In the genomic region with DNA sequence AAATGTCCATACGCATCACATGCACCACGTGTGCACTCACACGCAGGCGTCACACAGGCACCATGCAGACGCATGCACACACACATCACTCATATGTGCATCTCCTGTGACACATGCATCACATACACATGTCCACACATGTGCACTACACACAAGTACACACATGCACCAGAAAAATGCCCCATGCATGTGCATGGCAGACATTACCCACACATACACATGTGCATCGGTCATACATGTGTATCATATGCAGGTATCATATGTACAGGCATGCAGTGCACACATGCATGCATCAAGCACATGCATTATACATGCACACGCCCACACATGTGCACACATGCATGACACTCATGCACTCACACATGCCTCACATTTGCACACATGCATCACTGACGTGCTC, we compare ENCODE assay signal across 18 cellular contexts. TPM values are rescaled to one million over a fixed set of nuclear protein-coding genes. Genes with fewer than 3 reads are reported as not detected.
DNase-seq lines count a peak whose midpoint lies in the region; ATAC-seq, FAIRE-seq and TF ChIP-seq lines count a peak whose summit lies in the region.
"Had no signal": no experiment of that assay in that cellular context is flagged by ENCODE, and none has a peak within 500 bp of the region (broad histone marks: within the 10 kb centered on the region; RNA-seq: fewer than 3 reads in every experiment).

No MANE protein-coding gene starts in this region.

- no peaks in the 10 kb centered on the region for H3F3A ChIP-seq in GM23248 (ENCODE audit: insufficient read depth)

- 90 to 91% methylated on average over 8 of the region's 8 CpGs for WGBS in GM23248 (ENCODE audit: low coverage in 1 of 2, low lambda C conversion rate in 2 of 2, missing lambda C conversion rate in 2 of 2), 2 experiments
- WGBS in HepG2 (ENCODE audit: low lambda C conversion rate) = 54% methylated on average over 7 of the region's 8 CpGs
- 91 to 96% methylated on average over 8 of the region's 8 CpGs for WGBS in tibial nerve, 2 donors

- no peak overlapping the region for H3K4me3 ChIP-seq in GM23248
- no peak overlapping the region for H3K4me3 ChIP-seq in HepG2 (replicated peaks in 1 of 3; ENCODE audit: insufficient read depth in 1 of 3, low read depth in 2 of 3, low read length in 3 of 3)
- H3K4me3 ChIP-seq in tibial nerve = no peak overlapping the region
- H3K4me3 ChIP-seq: PC-9 had no signal

- TF ChIP-seq RAD21 in HepG2 (CRISPR knock-in tag; IDR thresholded peaks at IDR 0.05) = no peak

- CTCF ChIA-PET in WTC11 (lab: Charles Lee) = interaction anchor here (1.2 to 1.3 kb wide), 2 partner anchors 24 to 349 kb away, joined by 3 read pairs; no protein-coding TSS in a partner anchor
- CTCF ChIA-PET in HepG2 (lab: Yijun Ruan, JAX; ENCODE audit: low intra/inter-chr PET ratio, low total read pairs) = no interaction called here
- CTCF ChIA-PET in activated CD8-positive, alpha-beta T cell treated with anti-CD3 and anti-CD28 coated beads, Interleukin-2, amount 10 ng/mL, durations not matched to agents 7 days and 5 days (lab: Charles Lee) = no interaction called here

- no peak overlapping the region for H3K4me3 Mint-ChIP-seq in WTC11
- H3K4me3 Mint-ChIP-seq in activated CD8-positive, alpha-beta T cell treated with anti-CD3 and anti-CD28 coated beads, Interleukin-2, amount 10 ng/mL, durations not matched to agents 7 days and 5 days = no peak overlapping the region
- H3K4me3 Mint-ChIP-seq: CD4-positive, alpha-beta T cell had no signal

- no peak overlapping the region for H3K4me2 ChIP-seq in GM23248 (ENCODE audit: unreplicated experiment)
- no peak overlapping the region for H3K4me2 ChIP-seq in HepG2 (ENCODE audit: low read depth, low read length)
- H3K4me2 ChIP-seq: PC-9 had no signal

- peaks cover 7% of the 10 kb centered on the region; the same call in 1 of the 2 replicates for H3K9me3 Mint-ChIP-seq in WTC11
- H3K9me3 Mint-ChIP-seq in activated CD8-positive, alpha-beta T cell treated with anti-CD3 and anti-CD28 coated beads, Interleukin-2, amount 10 ng/mL, durations not matched to agents 7 days and 5 days (ENCODE audit: insufficient read depth) = no peaks in the 10 kb centered on the region
- H3K9me3 Mint-ChIP-seq: CD4-positive, alpha-beta T cell had no signal

- H3K4me1 Mint-ChIP-seq in WTC11 = 0 out of 2 replicates have a peak, but pooled peaks cover 6% of the 10 kb centered on the region
- no peaks in the 10 kb centered on the region for H3K4me1 Mint-ChIP-seq in activated CD8-positive, alpha-beta T cell treated with anti-CD3 and anti-CD28 coated beads, Interleukin-2, amount 10 ng/mL, durations not matched to agents 7 days and 5 days (ENCODE audit: low read depth)

- DNase-seq in GM23248 (no peak), WTC11 (ENCODE audit: low spot score) (peak; percentile 1), HepG2 (ENCODE audit: low spot score) (no peak), posterior vena cava (ENCODE audit: low spot score) (peak; percentile 20), tibial nerve (ENCODE audit: low spot score in 2 of 2) (no peak)
- no peak for DNase-seq in NK-92 treated with Interleukin-12 subunit alpha and Interleukin-12 subunit beta, amount 100 ng/mL, for 24 hours (lab: John Stamatoyannopoulos, UW)
- no peak for DNase-seq in activated CD8-positive, alpha-beta T cell treated with anti-CD3 and anti-CD28 coated beads, Interleukin-2, amount 10 ng/mL, durations not matched to agents 7 days and 5 days
- DNase-seq: ACHN; AML-193; CD4-positive, alpha-beta T cell; NCI-H1417; NCI-H187 treated with DMSO at 0.1 percent for 48 hours; NCI-H748 treated with DMSO at 0.1 percent for 48 hours; PC-9 had no signal

- H3K27ac ChIP-seq in GM23248 (peak overlapping the region; percentile 74; the same call in 1 of the 2 replicates), HepG2 (ENCODE audit: extremely low read length, insufficient read depth, low read length) (no peak overlapping the region), tibial nerve (no peak overlapping the region)
- H3K27ac ChIP-seq: PC-9 had no signal

- no peaks in the 10 kb centered on the region for H3K27me3 Mint-ChIP-seq in WTC11 (ENCODE audit: low read depth)
- H3K27me3 Mint-ChIP-seq in activated CD8-positive, alpha-beta T cell treated with anti-CD3 and anti-CD28 coated beads, Interleukin-2, amount 10 ng/mL, durations not matched to agents 7 days and 5 days (ENCODE audit: low read depth) = no peaks in the 10 kb centered on the region
- H3K27me3 Mint-ChIP-seq: CD4-positive, alpha-beta T cell had no signal

- peak overlapping the region; percentile 52; the same call in 1 of the 2 replicates for H3K27ac Mint-ChIP-seq in WTC11
- no peak overlapping the region for H3K27ac Mint-ChIP-seq in activated CD8-positive, alpha-beta T cell treated with anti-CD3 and anti-CD28 coated beads, Interleukin-2, amount 10 ng/mL, durations not matched to agents 7 days and 5 days
- H3K27ac Mint-ChIP-seq: CD4-positive, alpha-beta T cell had no signal

- no peaks in the 10 kb centered on the region for H3K27me3 ChIP-seq in GM23248 (replicated peaks; ENCODE audit: insufficient read depth)
- peaks cover 10 to 23% of the 10 kb centered on the region in 2 experiments for H3K27me3 ChIP-seq in HepG2 (ENCODE audit: control insufficient read depth in 1 of 2, insufficient read depth in 2 of 2, low read length in 2 of 2)
- H3K27me3 ChIP-seq in tibial nerve = no peaks in the 10 kb centered on the region

- FAIRE-seq in HepG2 (lab: Jason Lieb, UNC) = no peak
- FAIRE-seq: GM19239, H54 had no signal

- TF ChIP-seq POLR2A in HepG2 (IDR thresholded peaks at IDR 0.05; ENCODE audit: insufficient read depth in 1 of 2, low read depth in 2 of 2, low read length in 2 of 2) (no peak), tibial nerve (IDR thresholded peaks at IDR 0.05) (no peak)

- H3K36me3 ChIP-seq in GM23248 (ENCODE audit: low read depth) (no peaks in the 10 kb centered on the region), HepG2 (replicated peaks in 1 of 2; ENCODE audit: control insufficient read depth in 1 of 2, insufficient read depth in 2 of 2, low read length in 2 of 2) (no peaks in the 10 kb centered on the region), tibial nerve (peaks cover 0 to 5% (median 0%) of the 10 kb centered on the region in 3 donors)

- H3K79me2 ChIP-seq in GM23248 (ENCODE audit: insufficient read depth) (peaks cover 98% of the 10 kb centered on the region), HepG2 (ENCODE audit: insufficient read depth, low read length) (no peaks in the 10 kb centered on the region)

- no peaks in the 10 kb centered on the region for H3K36me3 Mint-ChIP-seq in WTC11
- no peaks in the 10 kb centered on the region for H3K36me3 Mint-ChIP-seq in activated CD8-positive, alpha-beta T cell treated with anti-CD3 and anti-CD28 coated beads, Interleukin-2, amount 10 ng/mL, durations not matched to agents 7 days and 5 days (ENCODE audit: low read depth)

- no peak for TF ChIP-seq EP300 in HepG2 (IDR thresholded peaks at IDR 0.05; ENCODE audit: low read depth in 2 of 2, low read length in 2 of 2)
- no peak for TF ChIP-seq EP300 in HepG2 (CRISPR knock-in tag; IDR thresholded peaks at IDR 0.05; ENCODE audit: borderline replicate concordance)
- no peak for TF ChIP-seq EP300 in tibial nerve (IDR thresholded peaks at IDR 0.05)

- TF ChIP-seq CTCF in WTC11 (IDR thresholded peaks at IDR 0.05) (no peak), HepG2 (CRISPR knock-in tag; IDR thresholded peaks at IDR 0.05) (no peak), tibial nerve (IDR thresholded peaks at IDR 0.05) (no peak)

- H4K20me1 ChIP-seq in GM23248 (ENCODE audit: insufficient read depth) (no peaks in the 10 kb centered on the region), HepG2 (ENCODE audit: insufficient read depth, low read length) (no peaks in the 10 kb centered on the region)

- in situ Hi-C loops in GM23248 (cut with MboI) (no loop called here), HepG2 (cut with HindIII; ENCODE audit: extremely low pct_ligation_motif_present, low pct_unique_long_range_greater_than_20kb) (no loop called here)

- H3K9me3 ChIP-seq in GM23248 (ENCODE audit: low read depth) = no peaks in the 10 kb centered on the region
- H3K9me3 ChIP-seq in HepG2 (ENCODE audit: low read length) = no peaks in the 10 kb centered on the region
- H3K9me3 ChIP-seq in tibial nerve = peaks cover 0 to 7% (median 0%) of the 10 kb centered on the region in 4 donors

- no peak for ATAC-seq in WTC11
- ATAC-seq in HepG2 = no peak
- no peak for ATAC-seq in activated CD8-positive, alpha-beta T cell treated with anti-CD3 and anti-CD28 coated beads, Interleukin-2, amount 10 ng/mL, durations not matched to agents 7 days and 5 days

- POLR2A ChIA-PET in WTC11 (lab: Charles Lee) (no interaction called here), HepG2 (lab: Yijun Ruan, JAX) (no interaction called here)
- POLR2A ChIA-PET in activated CD8-positive, alpha-beta T cell treated with anti-CD3 and anti-CD28 coated beads, Interleukin-2, amount 10 ng/mL, durations not matched to agents 7 days and 5 days (lab: Charles Lee) = no interaction called here

- peaks cover 35% of the 10 kb centered on the region for H3K4me1 ChIP-seq in GM23248 (ENCODE audit: insufficient read depth)
- H3K4me1 ChIP-seq in HepG2 (ENCODE audit: insufficient read depth, low read length) = no peaks in the 10 kb centered on the region
- H3K4me1 ChIP-seq in tibial nerve = peaks cover 0 to 41% (median 6%) of the 10 kb centered on the region in 4 donors

- H2AFZ ChIP-seq in GM23248 = no peak overlapping the region
- H2AFZ ChIP-seq in HepG2 (ENCODE audit: low read length) = no peak overlapping the region
- H2AFZ ChIP-seq: PC-9 had no signal

- intact Hi-C loops in HepG2 (cut with micrococcal nuclease; ENCODE audit: unreplicated experiment) = no loop called here
- intact Hi-C loops in posterior vena cava (cut with DNase I) = no loop called here

- no peaks in the 10 kb centered on the region for H3K9me2 ChIP-seq in GM23248 (ENCODE audit: insufficient read depth)

- H3K9ac ChIP-seq in GM23248 (peak overlapping the region; percentile 70), HepG2 (ENCODE audit: insufficient read depth, low read depth, low read length) (no peak overlapping the region)

- no TSS peak for BruUV-seq in HepG2 (replicated peaks; lab: Mats Ljungman, UMichigan)

RNA-seq across cellular contexts. Expression of a gene that starts 26.1 kb away (rescaled TPM):
- 132 and 141 TPM in 2 replicates for total RNA-seq in GM23248 (2014; rRNA removed; shearing (Covaris generic))
- 61.3 and 62.0 TPM in 2 replicates for polyA plus RNA-seq in GM23248 (2016; fragmentation: Nextera tagmentation; extraction: Ambion mirVana)
- total RNA-seq in WTC11 (2021) = 6.9 to 11.2 TPM (median 9.0 TPM) in 3 replicates
- 0.18 and 0.24 TPM in 2 replicates for total RNA-seq in HepG2 (2016; rRNA removed; fragmentation: Illumina TruSeq; extraction: Trizol)
- 0.09 and 0.10 TPM in 2 replicates for total RNA-seq in HepG2 (2016; cell fraction: cytosol; rRNA removed; fragmentation: Illumina TruSeq; extraction: Trizol; ENCODE audit: low read depth)
- total RNA-seq in HepG2 (2016; cell fraction: insoluble cytoplasmic fraction; rRNA removed; fragmentation: Illumina TruSeq; extraction: Trizol) = 0.15 and 0.17 TPM in 2 replicates
- total RNA-seq in HepG2 (2016; cell fraction: membrane; rRNA removed; fragmentation: Illumina TruSeq; extraction: Trizol) = 0.25 and 0.38 TPM in 2 replicates
- total RNA-seq in HepG2 (2016; cell fraction: nucleus; rRNA removed; fragmentation: Illumina TruSeq; extraction: Trizol) = 0.25 and 0.59 TPM in 2 replicates
- polyA plus RNA-seq in HepG2 (2011; rRNA removed) = 3.5 and 3.6 TPM in 2 replicates
- polyA plus RNA-seq in HepG2 (2011; cell fraction: cytosol; rRNA removed) = 2.4 and 4.9 TPM in 2 replicates
- polyA plus RNA-seq in HepG2 (2011; cell fraction: nucleus; rRNA removed) = 5.3 and 5.6 TPM in 2 replicates
- 2.3 and 2.4 TPM in 2 replicates for polyA plus RNA-seq in HepG2 (2012)
- polyA plus RNA-seq in HepG2 (2016; cell fraction: cytosol; fragmentation: Illumina TruSeq; extraction: Trizol; ENCODE audit: low read depth) = 0.26 and 0.29 TPM in 2 replicates
- polyA plus RNA-seq in HepG2 (2016; cell fraction: insoluble cytoplasmic fraction; fragmentation: Illumina TruSeq; extraction: Trizol; ENCODE audit: low read depth) = 0.36 and 0.41 TPM in 2 replicates
- 0.58 and 0.62 TPM in 2 replicates for polyA plus RNA-seq in HepG2 (2016; cell fraction: membrane; fragmentation: Illumina TruSeq; extraction: Trizol; ENCODE audit: low read depth)
- 0.59 and 1.2 TPM in 2 replicates for polyA plus RNA-seq in HepG2 (2016; cell fraction: nucleus; fragmentation: Illumina TruSeq; extraction: Trizol; ENCODE audit: insufficient read depth, low read depth)
- polyA minus RNA-seq in HepG2 (2011; rRNA and poly(A)+ RNA removed; ENCODE audit: low replicate concordance) = 4.6 TPM in 1 of 2 replicates, not detected in the other
- polyA minus RNA-seq in HepG2 (2011; cell fraction: cytosol; rRNA and poly(A)+ RNA removed) = 0.99 and 1.4 TPM in 2 replicates
- polyA minus RNA-seq in HepG2 (2011; cell fraction: nucleus; rRNA and poly(A)+ RNA removed) = 0.90 and 1.7 TPM in 2 replicates
- 10 to 100 TPM; 27.1 to 62.0 TPM for total RNA-seq in posterior vena cava
- total RNA-seq in tibial nerve = 10 to 100 TPM; 23.2 to 58.8 (median 47.2) TPM
- not detected for total RNA-seq in activated CD8-positive, alpha-beta T cell treated with anti-CD3 and anti-CD28 coated beads, Interleukin-2, amount 10 ng/mL, durations not matched to agents 7 days and 5 days
- total RNA-seq: CD4-positive, alpha-beta T cell; NCI-H460; PC-9; SK-MEL-5 had no signal

Comparison
In these comparisons a context has a peak if more than half of its experiments do, and no peak if none do; other contexts are left out.
1. DNase-seq: peak in WTC11 (single experiment) and posterior vena cava (single experiment); none in GM23248 (single experiment), HepG2 (single experiment), tibial nerve (0 of 2), NK-92 treated with Interleukin-12 subunit alpha and Interleukin-12 subunit beta, amount 100 ng/mL, for 24 hours (single experiment) and activated CD8-positive, alpha-beta T cell treated with anti-CD3 and anti-CD28 coated beads, Interleukin-2, amount 10 ng/mL, durations not matched to agents 7 days and 5 days (single experiment).